Comparison of ENCODE assay signal across 13 cellular contexts in genomic region chr1:162835157-162835899, GRCh38. TPM values are rescaled to one million over a fixed set of nuclear protein-coding genes. Genes with fewer than 3 reads are reported as not detected.
DNase-seq lines count a peak whose midpoint lies in the region; ATAC-seq and TF ChIP-seq lines count a peak whose summit lies in the region.
"Had no signal": no experiment of that assay in that cellular context is flagged by ENCODE, and none has a peak within 500 bp of the region (broad histone marks: within the 10 kb centered on the region; RNA-seq: fewer than 3 reads in every experiment).

No MANE protein-coding gene starts in this region.

- no peak overlapping the region for H3K4me3 Mint-ChIP-seq in activated CD4-positive, alpha-beta memory T cell treated with anti-CD3 and anti-CD28 coated beads, Interleukin-2, amount 10 ng/mL, durations not matched to agents 7 days and 5 days
- no peak overlapping the region for H3K4me3 Mint-ChIP-seq in activated CD4-positive, alpha-beta memory T cell treated with anti-CD3 and anti-CD28 coated beads for 36 hours
- no peak overlapping the region for H3K4me3 Mint-ChIP-seq in GM23338
- no peak overlapping the region for H3K4me3 Mint-ChIP-seq in Caco-2 (ENCODE audit: unreplicated experiment)

- peaks cover 26% of the 10 kb centered on the region for H3K4me1 Mint-ChIP-seq in activated CD4-positive, alpha-beta memory T cell treated with anti-CD3 and anti-CD28 coated beads, Interleukin-2, amount 10 ng/mL, durations not matched to agents 7 days and 5 days
- H3K4me1 Mint-ChIP-seq in activated CD4-positive, alpha-beta memory T cell treated with anti-CD3 and anti-CD28 coated beads for 36 hours (ENCODE audit: low read depth), result peaks cover 9% of the 10 kb centered on the region
- peaks cover 8% of the 10 kb centered on the region; the same call in 2 of the 3 replicates for H3K4me1 Mint-ChIP-seq in GM23338
- H3K4me1 Mint-ChIP-seq in Caco-2 (ENCODE audit: low read depth, unreplicated experiment), result no peaks in the 10 kb centered on the region

- 46 to 53% methylated on average over 3 of the region's 3 CpGs for WGBS in esophagus squamous epithelium, 2 donors

- intact Hi-C loops in activated CD4-positive, alpha-beta memory T cell treated with anti-CD3 and anti-CD28 coated beads for 36 hours (cut with micrococcal nuclease), result no loop called here
- intact Hi-C loops in Caco-2 (cut with micrococcal nuclease; ENCODE audit: unreplicated experiment) (no loop called here), esophagus squamous epithelium (cut with DNase I) (no loop called here)

- no peak for DNase-seq in activated CD4-positive, alpha-beta memory T cell treated with anti-CD3 and anti-CD28 coated beads, Interleukin-2, amount 10 ng/mL, durations not matched to agents 7 days and 5 days
- DNase-seq in activated CD4-positive, alpha-beta memory T cell treated with anti-CD3 and anti-CD28 coated beads for 36 hours, result no peak
- DNase-seq in GM23338 (ENCODE audit: low spot score) (no peak), Caco-2 (no peak), esophagus squamous epithelium (lab: John Stamatoyannopoulos, UW) (no peak), brain microvascular endothelial cell (no peak)
- no peak for DNase-seq in stimulated activated naive CD8-positive, alpha-beta T cell treated with anti-CD3 and anti-CD28 coated beads, Interleukin-15, Interleukin-2, amounts not matched to agents 100 U/mL and 50 U/mL, for 24 hours
- DNase-seq: NCI-H446; stimulated activated naive CD4-positive, alpha-beta T cell had no signal

- peaks cover 18% of the 10 kb centered on the region for H3K9me3 Mint-ChIP-seq in activated CD4-positive, alpha-beta memory T cell treated with anti-CD3 and anti-CD28 coated beads, Interleukin-2, amount 10 ng/mL, durations not matched to agents 7 days and 5 days
- peaks cover 17% of the 10 kb centered on the region for H3K9me3 Mint-ChIP-seq in activated CD4-positive, alpha-beta memory T cell treated with anti-CD3 and anti-CD28 coated beads for 36 hours
- H3K9me3 Mint-ChIP-seq in GM23338 (peaks cover 14% of the 10 kb centered on the region; the same call in 2 of the 3 replicates), Caco-2 (ENCODE audit: unreplicated experiment) (peaks cover 18% of the 10 kb centered on the region)

- H3K79me2 ChIP-seq in GM23338 (replicated peaks; ENCODE audit: insufficient read depth), result no peaks in the 10 kb centered on the region

- TF ChIP-seq POLR2A in esophagus squamous epithelium (IDR thresholded peaks at IDR 0.05), result no peak

- H4K20me1 ChIP-seq in GM23338 (replicated peaks; ENCODE audit: insufficient read depth), result no peaks in the 10 kb centered on the region

- H3K36me3 Mint-ChIP-seq in activated CD4-positive, alpha-beta memory T cell treated with anti-CD3 and anti-CD28 coated beads, Interleukin-2, amount 10 ng/mL, durations not matched to agents 7 days and 5 days (ENCODE audit: low read depth), result peaks cover 9% of the 10 kb centered on the region
- peaks cover 10% of the 10 kb centered on the region for H3K36me3 Mint-ChIP-seq in activated CD4-positive, alpha-beta memory T cell treated with anti-CD3 and anti-CD28 coated beads for 36 hours
- H3K36me3 Mint-ChIP-seq in GM23338 (ENCODE audit: low read depth), result peaks cover 6% of the 10 kb centered on the region
- no peaks in the 10 kb centered on the region for H3K36me3 Mint-ChIP-seq in Caco-2 (ENCODE audit: insufficient read depth, unreplicated experiment)

- ATAC-seq in GM23338 (no peak), HG03460 (IDR thresholded peaks at IDR 0.05; ENCODE audit: unreplicated experiment) (peak; percentile 93)
- peak; percentile 95 for ATAC-seq in stimulated activated naive CD8-positive, alpha-beta T cell treated with anti-CD3 and anti-CD28 coated beads, Interleukin-15, Interleukin-2, amounts not matched to agents 100 U/mL and 50 U/mL, for 24 hours
- ATAC-seq: HepG2 had no signal

- peak overlapping the region; percentile 4 for H3K27ac Mint-ChIP-seq in activated CD4-positive, alpha-beta memory T cell treated with anti-CD3 and anti-CD28 coated beads, Interleukin-2, amount 10 ng/mL, durations not matched to agents 7 days and 5 days
- H3K27ac Mint-ChIP-seq in activated CD4-positive, alpha-beta memory T cell treated with anti-CD3 and anti-CD28 coated beads for 36 hours, result no peak overlapping the region
- H3K27ac Mint-ChIP-seq in GM23338 (no peak overlapping the region), Caco-2 (ENCODE audit: unreplicated experiment) (no peak overlapping the region)

- H3K4me3 ChIP-seq in GM23338, result no peak overlapping the region
- no peak overlapping the region for H3K4me3 ChIP-seq in Caco-2 (ENCODE audit: low read depth, low read length)
- no peak overlapping the region for H3K4me3 ChIP-seq in esophagus squamous epithelium
- H3K4me3 ChIP-seq in brain microvascular endothelial cell (ENCODE audit: low read depth, low read length), result no peak overlapping the region

- CTCF ChIA-PET in activated CD4-positive, alpha-beta memory T cell treated with anti-CD3 and anti-CD28 coated beads, Interleukin-2, amount 10 ng/mL, durations not matched to agents 7 days and 5 days (lab: Charles Lee), result interaction anchor here (0.8 kb wide), 1 partner anchor 19 kb away, joined by 3 read pairs; no protein-coding TSS in a partner anchor
- CTCF ChIA-PET in activated CD4-positive, alpha-beta memory T cell treated with anti-CD3 and anti-CD28 coated beads for 36 hours (lab: Charles Lee), result interaction anchor here (0.7 kb wide), 1 partner anchor 222 kb away, joined by 3 read pairs; no protein-coding TSS in a partner anchor
- CTCF ChIA-PET in Caco-2 (lab: Charles Lee), result no interaction called here

- TF ChIP-seq CTCF in GM23338 (conservative IDR thresholded peaks at IDR 0.05; ENCODE audit: low read depth in 2 of 2) (no peak), Caco-2 (IDR thresholded peaks at IDR 0.05; ENCODE audit: insufficient read depth in 1 of 2, low read depth in 1 of 2, low read length in 1 of 2, severe bottlenecking in 1 of 2, unreplicated experiment in 1 of 2) (no peak), esophagus squamous epithelium (IDR thresholded peaks at IDR 0.05) (no peak), brain microvascular endothelial cell (IDR thresholded peaks at IDR 0.05; ENCODE audit: low read depth, low read length, missing control alignments) (no peak)

- H3K9me3 ChIP-seq in Caco-2 (peaks cover 14% of the 10 kb centered on the region), esophagus squamous epithelium (peaks cover 0 to 15% (median 6%) of the 10 kb centered on the region in 3 donors)

- peaks cover 6% of the 10 kb centered on the region; the same call in 1 of the 2 replicates for H3K4me1 ChIP-seq in GM23338 (ENCODE audit: insufficient read depth)
- no peaks in the 10 kb centered on the region for H3K4me1 ChIP-seq in Caco-2
- H3K4me1 ChIP-seq in esophagus squamous epithelium, result no peaks in the 10 kb centered on the region

- H3K27me3 ChIP-seq in GM23338 (ENCODE audit: insufficient read depth) (no peaks in the 10 kb centered on the region), Caco-2 (replicated peaks; ENCODE audit: control insufficient read depth, insufficient read depth, low read length) (no peaks in the 10 kb centered on the region), esophagus squamous epithelium (peaks cover 0 to 10% (median 0%) of the 10 kb centered on the region in 4 donors), brain microvascular endothelial cell (replicated peaks) (no peaks in the 10 kb centered on the region)

- H3F3A ChIP-seq in GM23338 (replicated peaks; ENCODE audit: low read depth), result no peaks in the 10 kb centered on the region

- H3K36me3 ChIP-seq in GM23338 (ENCODE audit: insufficient read depth) (peaks cover 11% of the 10 kb centered on the region; the same call in 1 of the 2 replicates), Caco-2 (ENCODE audit: control insufficient read depth, insufficient read depth, low read length) (no peaks in the 10 kb centered on the region), esophagus squamous epithelium (no peaks in the 10 kb centered on the region), brain microvascular endothelial cell (replicated peaks) (no peaks in the 10 kb centered on the region)

- peaks cover 5% of the 10 kb centered on the region; the same call in 1 of the 2 replicates for H3K9me2 ChIP-seq in GM23338 (ENCODE audit: insufficient read depth)

- no peak overlapping the region for H3K4me2 ChIP-seq in GM23338

- POLR2A ChIA-PET in activated CD4-positive, alpha-beta memory T cell treated with anti-CD3 and anti-CD28 coated beads, Interleukin-2, amount 10 ng/mL, durations not matched to agents 7 days and 5 days (lab: Charles Lee), result interaction anchor here (2.4 kb wide), 1 partner anchor 486 kb away, joined by 9 read pairs; the partner anchor contains the start of gene NUF2
- POLR2A ChIA-PET in activated CD4-positive, alpha-beta memory T cell treated with anti-CD3 and anti-CD28 coated beads for 36 hours (lab: Charles Lee), result no interaction called here
- POLR2A ChIA-PET in Caco-2 (lab: Charles Lee), result no interaction called here

- BruUV-seq in Caco-2 (replicated peaks; lab: Mats Ljungman, UMichigan), result no TSS peak

- in situ Hi-C loops in brain microvascular endothelial cell (cut with HindIII; ENCODE audit: low pct_ligation_motif_present, low sequenced_read_pairs), result loop anchor here (25.0 kb wide), 1 partner anchor 352 kb away; no protein-coding TSS in a partner anchor

- peak overlapping the region; percentile 52; the same call in 1 of the 2 replicates for H2AFZ ChIP-seq in GM23338

- H3K27me3 Mint-ChIP-seq in activated CD4-positive, alpha-beta memory T cell treated with anti-CD3 and anti-CD28 coated beads, Interleukin-2, amount 10 ng/mL, durations not matched to agents 7 days and 5 days, result peaks cover 18% of the 10 kb centered on the region
- peaks cover 7% of the 10 kb centered on the region for H3K27me3 Mint-ChIP-seq in activated CD4-positive, alpha-beta memory T cell treated with anti-CD3 and anti-CD28 coated beads for 36 hours
- peaks cover 5% of the 10 kb centered on the region for H3K27me3 Mint-ChIP-seq in GM23338 (ENCODE audit: insufficient read depth, low read depth, poor library complexity)
- H3K27me3 Mint-ChIP-seq in Caco-2 (ENCODE audit: insufficient read depth, unreplicated experiment), result peaks cover 3% of the 10 kb centered on the region

- H3K27ac ChIP-seq in GM23338 (ENCODE audit: low read depth), result no peak overlapping the region
- no peak overlapping the region for H3K27ac ChIP-seq in esophagus squamous epithelium
- no peak overlapping the region for H3K27ac ChIP-seq in brain microvascular endothelial cell

RNA-seq across cellular contexts. Expression of gene CCDC190, which starts 25.6 kb away (rescaled TPM):
- total RNA-seq in activated CD4-positive, alpha-beta memory T cell treated with anti-CD3 and anti-CD28 coated beads, Interleukin-2, amount 10 ng/mL, durations not matched to agents 7 days and 5 days, result not detected
- not detected for total RNA-seq in activated CD4-positive, alpha-beta memory T cell treated with anti-CD3 and anti-CD28 coated beads for 36 hours
- not detected in 2 replicates for total RNA-seq in GM23338 (2014; rRNA removed; shearing (Covaris generic))
- polyA plus RNA-seq in GM23338 (2016; fragmentation: Nextera tagmentation; extraction: Ambion mirVana), result not detected in 2 replicates
- total RNA-seq in Caco-2 (2022), result not detected in 2 replicates
- total RNA-seq in esophagus squamous epithelium, result 1 to 10 TPM; 1.5 to 4.8 (median 2.3) TPM
- total RNA-seq: epithelial cell of proximal tubule, HepG2, liver had no signal
- polyA plus RNA-seq: HepG2, liver had no signal

RNA-seq across cellular contexts. Expression of gene HSD17B7, which starts 44.8 kb away (rescaled TPM):
- 10 to 100 TPM; 33.0 to 39.4 TPM for total RNA-seq in activated CD4-positive, alpha-beta memory T cell treated with anti-CD3 and anti-CD28 coated beads, Interleukin-2, amount 10 ng/mL, durations not matched to agents 7 days and 5 days
- 10 to 100 TPM; 29.3 to 29.7 TPM for total RNA-seq in activated CD4-positive, alpha-beta memory T cell treated with anti-CD3 and anti-CD28 coated beads for 36 hours
- 30.9 and 42.8 TPM in 2 replicates for total RNA-seq in GM23338 (2014; rRNA removed; shearing (Covaris generic))
- 29.1 and 31.9 TPM in 2 replicates for polyA plus RNA-seq in GM23338 (2016; fragmentation: Nextera tagmentation; extraction: Ambion mirVana)
- 31.9 and 35.9 TPM in 2 replicates for total RNA-seq in Caco-2 (2022)
- total RNA-seq in esophagus squamous epithelium, result 10 to 100 TPM; 15.7 to 28.4 (median 21.6) TPM
